ENCODE assay signal across 8 cellular contexts in genomic region chr1:109984456-109985250, GRCh38. TPM values are rescaled to one million over a fixed set of nuclear protein-coding genes. Genes with fewer than 3 reads are reported as not detected.
DNase-seq lines count a peak whose midpoint lies in the region; TF ChIP-seq lines count a peak whose summit lies in the region.

TSS of gene AHCYL1 (plus strand) at chr1:109984765. CDS start at chr1:109985053, 288 bp downstream.

- no peak within 1 kb of the TSS for H4K91ac ChIP-seq in neuronal stem cell (ENCODE audit: low read depth, low read length, poor library complexity)

- peak within 1 kb of the TSS; percentile 97 for H3K18ac ChIP-seq in neuronal stem cell (ENCODE audit: low read length)

- no peak within 1 kb of the TSS for H2BK12ac ChIP-seq in neuronal stem cell (ENCODE audit: low read length)

- peak within 1 kb of the TSS; percentile 66 for H3K4me2 ChIP-seq in neuronal stem cell (ENCODE audit: insufficient read depth, low read length, poor library complexity, severe bottlenecking)

- H3K79me1 ChIP-seq in neuronal stem cell (ENCODE audit: low read depth, low read length) = peaks cover 5% of the 10 kb centered on the region

- TF ChIP-seq CTCF in HFF-Myc (IDR thresholded peaks at IDR 0.05; ENCODE audit: low read depth, low read length, missing control alignments) = peak; percentile 95
- TF ChIP-seq CTCF in subcutaneous adipose tissue (IDR thresholded peaks at IDR 0.05; ENCODE audit: low read depth) = no peak

- peak within 1 kb of the TSS; percentile 93 for H2AFZ ChIP-seq in neuronal stem cell (ENCODE audit: low read length)

- peak within 1 kb of the TSS; percentile 39 for H3K14ac ChIP-seq in neuronal stem cell (ENCODE audit: low read length)

- H3K27me3 ChIP-seq in neuronal stem cell (ENCODE audit: control insufficient read depth in 3 of 3, insufficient read depth in 3 of 3, low read depth in 1 of 3, low read length in 3 of 3) = peaks cover 0 to 3% (median 0%) of the 10 kb centered on the region in 3 experiments

- DNase-seq in HFF-Myc (ENCODE audit: extremely low read depth, low read depth) (peak; percentile 96), MV-4-11 (lab: John Stamatoyannopoulos, UW) (peak; percentile 97), SK-MEL-5 (ENCODE audit: low read depth, low spot score) (peak; percentile 98), foreskin melanocyte (peak; percentile 95), neuronal stem cell (ENCODE audit: low spot score) (peak; percentile 99)
- peak; percentile 100 for DNase-seq in activated naive CD4-positive, alpha-beta T cell treated with Interleukin-2 at 50 U/mL for 16 hours

- peak within 1 kb of the TSS; percentile 72 for H2AK5ac ChIP-seq in neuronal stem cell (ENCODE audit: low read depth, low read length)

- peaks cover 0 to 14% of the 10 kb centered on the region in 2 donors for H3K9me3 ChIP-seq in neuronal stem cell (replicated peaks in 1 of 2; ENCODE audit: control insufficient read depth in 2 of 2, insufficient read depth in 1 of 2, low read depth in 1 of 2, low read length in 2 of 2)

- no peak within 1 kb of the TSS for H3K4ac ChIP-seq in neuronal stem cell (ENCODE audit: low read length)

- peak within 1 kb of the TSS; percentile 82 for H2BK15ac ChIP-seq in neuronal stem cell (ENCODE audit: low read length)

- peak within 1 kb of the TSS; percentile 82 for H3K27ac ChIP-seq in neuronal stem cell (replicated peaks; ENCODE audit: low read length)

- H3K4me1 ChIP-seq in neuronal stem cell (ENCODE audit: control insufficient read depth in 2 of 2, insufficient read depth in 1 of 2, low read depth in 1 of 2, low read length in 2 of 2) = peaks cover 9 to 13% of the 10 kb centered on the region in 2 donors

- in situ Hi-C loops in SK-MEL-5 (cut with HindIII; ENCODE audit: low pct_unique_long_range_greater_than_20kb, low sequenced_read_pairs) = no loop called here

- peak within 1 kb of the TSS; percentile 99 for H3K9ac ChIP-seq in neuronal stem cell (ENCODE audit: low read depth, low read length, poor library complexity)

- WGBS in neuronal stem cell (ENCODE audit: extremely low coverage in 2 of 2, insufficient read length in 2 of 2, insufficient replicate concordance in 1 of 2), 2 donors = no CpG with 5 or more reads among the region's 79 CpGs

- no peak within 1 kb of the TSS for H2BK120ac ChIP-seq in neuronal stem cell (ENCODE audit: low read depth, low read length)

- peaks cover 2 to 34% of the 10 kb centered on the region in 2 donors for H3K36me3 ChIP-seq in neuronal stem cell (replicated peaks in 1 of 2; ENCODE audit: control insufficient read depth in 2 of 2, insufficient read depth in 2 of 2, low read length in 2 of 2)

- no peak within 1 kb of the TSS for H4K8ac ChIP-seq in neuronal stem cell (ENCODE audit: low read depth, low read length)

- peak within 1 kb of the TSS; percentile 67 for H3K23ac ChIP-seq in neuronal stem cell (ENCODE audit: low read depth, low read length, poor library complexity)

- H2BK5ac ChIP-seq in neuronal stem cell (ENCODE audit: low read length) = peak within 1 kb of the TSS; percentile 84

- H3K4me3 ChIP-seq in GM08714 (ENCODE audit: low read length) (peak within 1 kb of the TSS; percentile 75), HFF-Myc (replicated peaks; ENCODE audit: low read depth, low read length) (peak within 1 kb of the TSS; percentile 84), neuronal stem cell (ENCODE audit: low read length in 2 of 2) (peak within 1 kb of the TSS; percentile 74 to 95)

RNA-seq across cellular contexts. Expression of gene AHCYL1, which starts in this region (rescaled TPM):
- 56.4 and 68.3 TPM in 2 replicates for total RNA-seq in SK-MEL-5 (2014; rRNA removed; shearing (Covaris generic))
- 137 and 175 TPM in 2 replicates for polyA plus RNA-seq in SK-MEL-5 (2015; cell fraction: cytosol; rRNA removed)
- polyA plus RNA-seq in SK-MEL-5 (2015; cell fraction: nucleus; rRNA removed) = 108 and 120 TPM in 2 replicates
- polyA plus RNA-seq in neuronal stem cell (2013, experiment 1 of 2) = 93.0 TPM
- polyA plus RNA-seq in neuronal stem cell (2013, experiment 2 of 2) = 96.3 TPM
- 100 to 1,000 TPM in 1 of 4 donors, 10 to 100 TPM in 3; 77.0 to 112 (median 87.2) TPM for total RNA-seq in subcutaneous adipose tissue

Comparison
In these comparisons a context has a peak if more than half of its experiments do, and no peak if none do; other contexts are left out.
1. Peak in every context shown above with its lines: DNase-seq, H3K4me3 ChIP-seq and H3K27ac ChIP-seq.